ENCODE assay signal across 20 cellular contexts in genomic region chr10:29559996-29560395, GRCh38.
DNase-seq lines count a peak whose midpoint lies in the region; ATAC-seq and TF ChIP-seq lines count a peak whose summit lies in the region.
"Had no signal": no experiment of that assay in that cellular context is flagged by ENCODE, and none has a peak within 500 bp of the region (broad histone marks: within the 10 kb centered on the region; RNA-seq: fewer than 3 reads in every experiment).

No MANE protein-coding gene starts in this region.

- H3K27me3 Mint-ChIP-seq in T-cell = no peaks in the 10 kb centered on the region
- H3K27me3 Mint-ChIP-seq: CD4-positive, alpha-beta memory T cell had no signal

- H3K4me3 ChIP-seq in ACC112 (ENCODE audit: low read depth, low read length) (no peak overlapping the region), right atrium auricular region (no peak overlapping the region)
- H3K4me3 ChIP-seq: A549, upper lobe of left lung had no signal

- H3K27ac ChIP-seq in ACC112 (ENCODE audit: low read depth, low read length) (peak overlapping the region; percentile 3; the same call in 1 of the 2 replicates), VCaP (peak overlapping the region; percentile 38), right atrium auricular region (peak overlapping the region; percentile 38 to 63)
- H3K27ac ChIP-seq: A549, upper lobe of left lung had no signal

- H3K4me1 Mint-ChIP-seq in T-cell = no peaks in the 10 kb centered on the region
- H3K4me1 Mint-ChIP-seq: CD4-positive, alpha-beta memory T cell had no signal

- H3K79me2 ChIP-seq in ACC112 (ENCODE audit: control insufficient read depth, insufficient read depth, low read length, unreplicated experiment) = no peaks in the 10 kb centered on the region

- POLR2A ChIA-PET in T-cell (lab: Charles Lee) = no interaction called here

- peaks cover 21% of the 10 kb centered on the region for H3K4me1 ChIP-seq in ACC112 (ENCODE audit: control insufficient read depth, insufficient read depth, low read length, unreplicated experiment)
- peaks cover 0 to 27% of the 10 kb centered on the region in 2 donors for H3K4me1 ChIP-seq in right atrium auricular region
- H3K4me1 ChIP-seq: upper lobe of left lung had no signal

- H3K36me3 Mint-ChIP-seq in T-cell = peaks cover 26% of the 10 kb centered on the region
- H3K36me3 Mint-ChIP-seq: stimulated activated effector memory CD8-positive, alpha-beta T cell treated with anti-CD3 and anti-CD28 coated beads, Interleukin-12 subunit alpha, Interleukin-12 subunit beta, amount 100 ng/mL, for 72 hours had no signal

- TF ChIP-seq CTCF in VCaP (conservative IDR thresholded peaks at IDR 0.05) (no peak), right atrium auricular region (IDR thresholded peaks at IDR 0.05) (no peak)

- no peak for ATAC-seq in T-cell (replicated peaks in 1 of 4)
- ATAC-seq: A549; stimulated activated effector memory CD8-positive, alpha-beta T cell treated with anti-CD3 and anti-CD28 coated beads, Interleukin-12 subunit alpha, Interleukin-12 subunit beta, amount 100 ng/mL, for 72 hours had no signal

- no peaks in the 10 kb centered on the region for H3K27me3 ChIP-seq in ACC112 (ENCODE audit: insufficient read depth, low read length)
- H3K27me3 ChIP-seq in right atrium auricular region = no peaks in the 10 kb centered on the region
- H3K27me3 ChIP-seq: upper lobe of left lung had no signal

- H3K36me3 ChIP-seq in ACC112 (ENCODE audit: insufficient read depth, low read length) (no peaks in the 10 kb centered on the region), right atrium auricular region (peaks cover 19% of the 10 kb centered on the region)

- no peaks in the 10 kb centered on the region for H3K9me3 Mint-ChIP-seq in T-cell
- H3K9me3 Mint-ChIP-seq: CD4-positive, alpha-beta memory T cell; stimulated activated effector memory CD8-positive, alpha-beta T cell treated with anti-CD3 and anti-CD28 coated beads, Interleukin-12 subunit alpha, Interleukin-12 subunit beta, amount 100 ng/mL, for 72 hours; T-helper 1 cell treated with Interleukin-12 subunit alpha and Interleukin-12 subunit beta and Interleukin-4 antibody, amounts not matched to agents 30 μg/mL and 1 μg/mL, for 36 hours had no signal

- no peaks in the 10 kb centered on the region for H3K9me3 ChIP-seq in right atrium auricular region
- H3K9me3 ChIP-seq: A549, upper lobe of left lung had no signal

- H3K27ac Mint-ChIP-seq in T-cell = no peak overlapping the region
- H3K27ac Mint-ChIP-seq: stimulated activated effector memory CD8-positive, alpha-beta T cell treated with anti-CD3 and anti-CD28 coated beads, Interleukin-12 subunit alpha, Interleukin-12 subunit beta, amount 100 ng/mL, for 72 hours; T-helper 1 cell treated with Interleukin-12 subunit alpha and Interleukin-12 subunit beta and Interleukin-4 antibody, amounts not matched to agents 30 μg/mL and 1 μg/mL, for 36 hours had no signal

- H3K4me3 Mint-ChIP-seq in T-cell = no peak overlapping the region
- H3K4me3 Mint-ChIP-seq: CD4-positive, alpha-beta memory T cell; stimulated activated effector memory CD8-positive, alpha-beta T cell treated with anti-CD3 and anti-CD28 coated beads, Interleukin-12 subunit alpha, Interleukin-12 subunit beta, amount 100 ng/mL, for 72 hours; T-helper 1 cell treated with Interleukin-12 subunit alpha and Interleukin-12 subunit beta and Interleukin-4 antibody, amounts not matched to agents 30 μg/mL and 1 μg/mL, for 36 hours had no signal

- CTCF ChIA-PET in T-cell (lab: Charles Lee) = interaction anchor here in 1 of 2 donors (0.7 kb wide), 1 partner anchor 99 kb away, joined by 3 read pairs; no protein-coding TSS in a partner anchor

- H2AFZ ChIP-seq in ACC112 (ENCODE audit: low read length, unreplicated experiment) = no peak overlapping the region

- DNase-seq in right atrium auricular region (ENCODE audit: low spot score) (no peak), putamen (ENCODE audit: low spot score) (peak; percentile 25), HuH-7 (ENCODE audit: low spot score) (no peak), NCI-H1092 treated with DMSO at 0.1 percent for 48 hours (lab: John Stamatoyannopoulos, UW) (no peak), DMS153 (lab: John Stamatoyannopoulos, UW) (no peak), T-cell (no peak)
- DNase-seq: activated CD4-positive, CD25-positive, alpha-beta regulatory T cell; activated CD8-positive, alpha-beta memory T cell treated with anti-CD3 and anti-CD28 coated beads for 24 hours; anterior cingulate cortex; CD4-positive, alpha-beta memory T cell; Kasumi-1; NCI-H146; NCI-H446; occipital lobe; upper lobe of left lung had no signal
